In genomic region chr4:173879286-173879908, GRCh38 we compare ENCODE assay signal across 13 cellular contexts.
A peak's percentile ranks its signal among the peaks of the same experiment; 100 is the strongest.
DNase-seq lines count a peak whose midpoint lies in the region; ATAC-seq and TF ChIP-seq lines count a peak whose summit lies in the region.
"Had no signal": no experiment of that assay in that cellular context is flagged by ENCODE, and none has a peak within 500 bp of the region (broad histone marks: within the 10 kb centered on the region; RNA-seq: fewer than 3 reads in every experiment).

No MANE protein-coding gene starts in this region.

- TF ChIP-seq CTCF in LNCaP clone FGC (IDR thresholded peaks at IDR 0.05; ENCODE audit: control insufficient read depth, extremely low read depth, insufficient read depth) (no peak), fibroblast of villous mesenchyme (IDR thresholded peaks at IDR 0.05; ENCODE audit: insufficient read depth, low read depth, low read length) (no peak), omental fat pad (IDR thresholded peaks at IDR 0.05) (no peak)

- ATAC-seq in omental fat pad (ENCODE audit: low FRiP score) (peak; percentile 2), GM19395 (IDR thresholded peaks at IDR 0.05; ENCODE audit: unreplicated experiment) (no peak)

- DNase-seq in DMS53 (lab: John Stamatoyannopoulos, UW), result peak; percentile 5
- DNase-seq in DMS53 treated with DMSO at 0.1 percent for 48 hours (lab: John Stamatoyannopoulos, UW; ENCODE audit: unreplicated experiment), result no peak
- peak; percentile 8 for DNase-seq in LNCaP clone FGC (ENCODE audit: low read depth)
- peak; percentile 83 for DNase-seq in fibroblast of villous mesenchyme (ENCODE audit: low read depth)
- DNase-seq in omental fat pad (ENCODE audit: low spot score), result no peak
- no peak for DNase-seq in activated CD4-positive, alpha-beta T cell treated with anti-CD3 and anti-CD28 coated beads, Interleukin-2, amount 50 U/mL, for 48 hours
- no peak for DNase-seq in effector CD8-positive, alpha-beta T cell (lab: John Stamatoyannopoulos, UW)
- DNase-seq: Caco-2; CD4-positive, alpha-beta T cell; GOT3; NCI-H187 treated with DMSO at 0.1 percent for 48 hours; NCI-H82 had no signal

- no peak overlapping the region for H3K4me3 ChIP-seq in LNCaP clone FGC (ENCODE audit: low read depth, low read length)
- no peak overlapping the region for H3K4me3 ChIP-seq in fibroblast of villous mesenchyme (ENCODE audit: low read depth, low read length)

Comparison
In these comparisons a context has a peak if more than half of its experiments do, and no peak if none do; other contexts are left out.
1. DNase-seq: peak in DMS53 (single experiment), LNCaP clone FGC (single experiment) and fibroblast of villous mesenchyme (single experiment); none in DMS53 treated with DMSO at 0.1 percent for 48 hours (single experiment), omental fat pad (single experiment), activated CD4-positive, alpha-beta T cell treated with anti-CD3 and anti-CD28 coated beads, Interleukin-2, amount 50 U/mL, for 48 hours (0 of 2) and effector CD8-positive, alpha-beta T cell (single experiment).